In the genomic region with DNA sequence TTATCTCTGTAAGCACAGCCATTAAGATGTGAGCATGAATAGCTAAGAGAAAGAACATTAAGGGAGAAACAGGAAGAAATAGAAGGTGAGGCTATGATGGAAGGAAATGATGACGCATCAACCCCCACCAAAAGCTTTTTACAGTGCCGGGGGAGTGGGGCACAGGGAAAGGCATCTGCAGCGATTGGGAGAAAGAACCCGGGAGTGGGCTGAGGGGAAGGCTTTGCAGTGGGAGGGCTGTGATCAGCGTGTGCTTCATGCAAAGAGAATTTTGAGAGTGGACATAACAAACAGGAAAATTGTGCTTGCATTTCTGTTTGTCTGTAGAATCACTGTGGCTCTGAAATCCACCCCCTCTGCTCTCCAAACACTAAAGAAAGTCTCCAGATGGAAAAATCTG, we compare ENCODE assay signal across 13 cellular contexts.
DNase-seq lines count a peak whose midpoint lies in the region; TF ChIP-seq lines count a peak whose summit lies in the region.
"Had no signal": no experiment of that assay in that cellular context is flagged by ENCODE, and none has a peak within 500 bp of the region (broad histone marks: within the 10 kb centered on the region; RNA-seq: fewer than 3 reads in every experiment).

No MANE protein-coding gene starts in this region.

- no peaks in the 10 kb centered on the region for H3K9me3 ChIP-seq in sigmoid colon
- H3K9me3 ChIP-seq: neutrophil had no signal

- no peak overlapping the region for H3K56ac ChIP-seq in mesendoderm (ENCODE audit: low read length)

- no peak for TF ChIP-seq EP300 in sigmoid colon (IDR thresholded peaks at IDR 0.05)

- H3K9me3 Mint-ChIP-seq in activated naive CD8-positive, alpha-beta T cell treated with anti-CD3 and anti-CD28 coated beads for 36 hours: no peaks in the 10 kb centered on the region
- H3K9me3 Mint-ChIP-seq: activated CD4-positive, alpha-beta T cell treated with anti-CD3 and anti-CD28 coated beads, Interleukin-2, amount 10 ng/mL, durations not matched to agents 7 days and 5 days had no signal

- no peak overlapping the region for H2AK5ac ChIP-seq in mesendoderm (ENCODE audit: low read length)

- H4K8ac ChIP-seq in mesendoderm (ENCODE audit: low read depth, low read length): no peak overlapping the region

- H3K36me3 Mint-ChIP-seq in activated naive CD8-positive, alpha-beta T cell treated with anti-CD3 and anti-CD28 coated beads for 36 hours: no peaks in the 10 kb centered on the region

- no peaks in the 10 kb centered on the region for H3K79me2 ChIP-seq in mesendoderm (ENCODE audit: control insufficient read depth, insufficient read depth, low read length)

- no peak overlapping the region for H2BK15ac ChIP-seq in mesendoderm (replicated peaks; ENCODE audit: low read depth)

- no peak for TF ChIP-seq POLR2A in sigmoid colon (IDR thresholded peaks at IDR 0.05)

- H3K4me3 ChIP-seq in sigmoid colon: no peak overlapping the region
- H3K4me3 ChIP-seq in mesendoderm (ENCODE audit: low read length): no peak overlapping the region
- H3K4me3 ChIP-seq: cardiac muscle cell had no signal

- peaks cover 0 to 70% (median 63%) of the 10 kb centered on the region in 4 donors for H3K4me1 ChIP-seq in sigmoid colon
- no peaks in the 10 kb centered on the region for H3K4me1 ChIP-seq in mesendoderm (ENCODE audit: control insufficient read depth, low read depth, low read length)

- H3K27me3 ChIP-seq in sigmoid colon (no peaks in the 10 kb centered on the region), mesendoderm (ENCODE audit: insufficient read depth, low read length, poor library complexity) (no peaks in the 10 kb centered on the region)

- H2BK120ac ChIP-seq in mesendoderm (ENCODE audit: low read depth, low read length): no peak overlapping the region

- no peak overlapping the region for H3K9ac ChIP-seq in mesendoderm (ENCODE audit: low read length)

- H3K27me3 Mint-ChIP-seq in activated naive CD8-positive, alpha-beta T cell treated with anti-CD3 and anti-CD28 coated beads for 36 hours: no peaks in the 10 kb centered on the region

- H3K4me3 Mint-ChIP-seq in activated naive CD8-positive, alpha-beta T cell treated with anti-CD3 and anti-CD28 coated beads for 36 hours: peak overlapping the region; percentile 30
- H3K4me3 Mint-ChIP-seq: activated CD4-positive, alpha-beta T cell treated with anti-CD3 and anti-CD28 coated beads, Interleukin-2, amount 10 ng/mL, durations not matched to agents 7 days and 5 days had no signal

- intact Hi-C loops in sigmoid colon (cut with DNase I): no loop called here

- peaks cover 19% of the 10 kb centered on the region for H3K4me1 Mint-ChIP-seq in activated naive CD8-positive, alpha-beta T cell treated with anti-CD3 and anti-CD28 coated beads for 36 hours
- H3K4me1 Mint-ChIP-seq: activated CD4-positive, alpha-beta T cell treated with anti-CD3 and anti-CD28 coated beads, Interleukin-2, amount 10 ng/mL, durations not matched to agents 7 days and 5 days had no signal

- peak overlapping the region; percentile 65 for H3K27ac Mint-ChIP-seq in activated naive CD8-positive, alpha-beta T cell treated with anti-CD3 and anti-CD28 coated beads for 36 hours
- H3K27ac Mint-ChIP-seq: activated CD4-positive, alpha-beta T cell treated with anti-CD3 and anti-CD28 coated beads, Interleukin-2, amount 10 ng/mL, durations not matched to agents 7 days and 5 days had no signal

- 17 to 58% methylated on average over 5 of the region's 5 CpGs for WGBS in sigmoid colon, 2 donors
- no CpG with 5 or more reads among the region's 5 CpGs for WGBS in mesendoderm (ENCODE audit: extremely low coverage, insufficient coverage, low lambda C conversion rate)

- peak overlapping the region; percentile 54 to 87 (median 66) for H3K27ac ChIP-seq in sigmoid colon
- no peak overlapping the region for H3K27ac ChIP-seq in mesendoderm (ENCODE audit: low read depth, low read length)
- H3K27ac ChIP-seq: cardiac muscle cell, neutrophil had no signal

- TF ChIP-seq CTCF in sigmoid colon (IDR thresholded peaks at IDR 0.05): no peak

- no peaks in the 10 kb centered on the region for H3K79me1 ChIP-seq in mesendoderm (ENCODE audit: low read length)

- H3K4ac ChIP-seq in mesendoderm (ENCODE audit: low read depth, low read length): no peak overlapping the region

- H4K5ac ChIP-seq in mesendoderm (ENCODE audit: low read length): no peak overlapping the region

- no peak overlapping the region for H3K18ac ChIP-seq in mesendoderm (ENCODE audit: low read length)

- no peak overlapping the region for H3K4me2 ChIP-seq in mesendoderm (ENCODE audit: low read length)

- H3K36me3 ChIP-seq in sigmoid colon: peaks cover 0 to 3% (median 0%) of the 10 kb centered on the region in 4 donors
- no peaks in the 10 kb centered on the region for H3K36me3 ChIP-seq in mesendoderm (ENCODE audit: control insufficient read depth, insufficient read depth, low read length)
- H3K36me3 ChIP-seq: cardiac muscle cell, neutrophil had no signal

- DNase-seq in COLO829 (ENCODE audit: low spot score): peak; percentile 16
- DNase-seq in activated naive CD8-positive, alpha-beta T cell treated with anti-CD3 and anti-CD28 coated beads for 36 hours: peak; percentile 16
- DNase-seq in fibroblast of peridontal ligament (ENCODE audit: extremely low read depth): peak; percentile 62
- DNase-seq in sigmoid colon: no peak
- no peak for DNase-seq in activated CD8-positive, alpha-beta memory T cell treated with anti-CD3 and anti-CD28 coated beads, Interleukin-2, amount 50 U/mL, for 4 hours
- no peak for DNase-seq in NCI-H345 treated with DMSO at 0.1 percent for 48 hours (lab: John Stamatoyannopoulos, UW; ENCODE audit: unreplicated experiment)
- no peak for DNase-seq in mesendoderm
- no peak for DNase-seq in DMS53 treated with DMSO at 0.1 percent for 48 hours (lab: John Stamatoyannopoulos, UW; ENCODE audit: unreplicated experiment)
- DNase-seq: activated CD4-positive, alpha-beta T cell treated with anti-CD3 and anti-CD28 coated beads, Interleukin-2, amount 10 ng/mL, durations not matched to agents 7 days and 5 days; H7; NCI-H1694 had no signal

- H3K23ac ChIP-seq in mesendoderm (ENCODE audit: low read length): no peak overlapping the region

- H2BK5ac ChIP-seq in mesendoderm (ENCODE audit: low read length): no peak overlapping the region

Comparison
In these comparisons a context has a peak if more than half of its experiments do, and no peak if none do; other contexts are left out.
1. DNase-seq: peak in COLO829 (single experiment), activated naive CD8-positive, alpha-beta T cell treated with anti-CD3 and anti-CD28 coated beads for 36 hours (single experiment) and fibroblast of peridontal ligament (single experiment); none in sigmoid colon (single experiment), activated CD8-positive, alpha-beta memory T cell treated with anti-CD3 and anti-CD28 coated beads, Interleukin-2, amount 50 U/mL, for 4 hours (single experiment), NCI-H345 treated with DMSO at 0.1 percent for 48 hours (single experiment), mesendoderm (single experiment) and DMS53 treated with DMSO at 0.1 percent for 48 hours (single experiment).